1 cellular context compared by ENCODE assay signal in genomic region chr3:183349421-183350157, GRCh38.
TF ChIP-seq lines count a peak whose summit lies in the region.

No MANE protein-coding gene starts in this region.

TF ChIP-seq in K562, 482 proteins besides CTCF, POLR2A, EP300 and RAD21 (continued from another document and continues in another):
- TF ChIP-seq E2F1 (CRISPR knock-in tag; IDR thresholded peaks at IDR 0.05) (no peak), PRMT5 (CRISPR knock-in tag; IDR thresholded peaks at IDR 0.05) (no peak), NCOA4 (IDR thresholded peaks at IDR 0.05; ENCODE audit: partially characterized antibody) (no peak), KDM5B (IDR thresholded peaks at IDR 0.05; ENCODE audit: insufficient replicate concordance, low read depth, low read length) (no peak), RNF219 (CRISPR knock-in tag; IDR thresholded peaks at IDR 0.05) (no peak), SMARCE1 (IDR thresholded peaks at IDR 0.05) (peak; percentile 52; the same call in 1 of the 2 replicates), KLF10 (CRISPR knock-in tag; IDR thresholded peaks at IDR 0.05) (no peak), CBX2 (IDR thresholded peaks at IDR 0.05; ENCODE audit: insufficient read depth, low read length, poor library complexity, severe bottlenecking) (no peak), NFIX (CRISPR knock-in tag; IDR thresholded peaks at IDR 0.05; ENCODE audit: low read depth) (no peak), ZNF407 (IDR thresholded peaks at IDR 0.05; ENCODE audit: low read depth) (no peak), ATF7 (IDR thresholded peaks at IDR 0.05) (0 out of 2 replicates have a peak, but pooled peaks have one; percentile 21), ZNF395 (CRISPR knock-in tag; IDR thresholded peaks at IDR 0.05) (no peak), TAL1 (IDR thresholded peaks at IDR 0.05) (peak; percentile 50), RBBP5 (IDR thresholded peaks at IDR 0.05; ENCODE audit: borderline replicate concordance, insufficient read depth, low read length, poor library complexity, severe bottlenecking) (no peak), BRCA1 (IDR thresholded peaks at IDR 0.05) (no peak), BRCA1 (CRISPR knock-in tag; IDR thresholded peaks at IDR 0.05) (no peak), XRCC3 (IDR thresholded peaks at IDR 0.05) (no peak), IRF2 (CRISPR knock-in tag; IDR thresholded peaks at IDR 0.05) (no peak), GTF2A2 (tag; IDR thresholded peaks at IDR 0.05) (no peak), NR1H2 (CRISPR knock-in tag; IDR thresholded peaks at IDR 0.05) (no peak), MLLT1 (IDR thresholded peaks at IDR 0.05) (no peak), FOXK1 (CRISPR knock-in tag; IDR thresholded peaks at IDR 0.05; ENCODE audit: borderline replicate concordance) (no peak), CREB3 (tag; conservative IDR thresholded peaks at IDR 0.05; ENCODE audit: low read depth) (no peak), NR4A1 (CRISPR knock-in tag; IDR thresholded peaks at IDR 0.05) (no peak), NR4A1 (tag; IDR thresholded peaks at IDR 0.05) (no peak), SNIP1 (IDR thresholded peaks at IDR 0.05; ENCODE audit: low read depth) (no peak), POLR3G (IDR thresholded peaks at IDR 0.05; ENCODE audit: extremely low read depth, insufficient read length, insufficient replicate concordance) (no peak), CHCHD3 (CRISPR knock-in tag; IDR thresholded peaks at IDR 0.05) (no peak), FOXM1 (IDR thresholded peaks at IDR 0.05; ENCODE audit: low read depth) (0 out of 2 replicates have a peak, but pooled peaks have one; percentile 20), FOXM1 (CRISPR knock-in tag; IDR thresholded peaks at IDR 0.05; ENCODE audit: low read depth) (no peak), POLR2H (tag; IDR thresholded peaks at IDR 0.05; ENCODE audit: low read depth) (no peak), NFE2L1 (tag; IDR thresholded peaks at IDR 0.05; ENCODE audit: borderline replicate concordance, low read depth) (no peak), ZNF696 (CRISPR knock-in tag; conservative IDR thresholded peaks at IDR 0.05) (no peak), KDM2B (CRISPR knock-in tag; IDR thresholded peaks at IDR 0.05) (no peak), CEBPG (CRISPR knock-in tag; IDR thresholded peaks at IDR 0.05) (no peak), CEBPG (tag; conservative IDR thresholded peaks at IDR 0.05 in 1 of 2, IDR thresholded peaks at IDR 0.05 in 1 of 2) (no peak), MEIS2 (IDR thresholded peaks at IDR 0.05; ENCODE audit: partially characterized antibody) (peak; percentile 69), SRSF9 (IDR thresholded peaks at IDR 0.05; ENCODE audit: borderline replicate concordance, low read depth, low read length) (no peak), ZNF785 (CRISPR knock-in tag; IDR thresholded peaks at IDR 0.05) (no peak), SOX6 (IDR thresholded peaks at IDR 0.05) (peak; percentile 81), GATA2 (CRISPR knock-in tag; IDR thresholded peaks at IDR 0.05) (no peak), HDAC1 (IDR thresholded peaks at IDR 0.05) (no peak), GATAD2B (IDR thresholded peaks at IDR 0.05; ENCODE audit: borderline replicate concordance) (no peak), ZNF23 (CRISPR knock-in tag; IDR thresholded peaks at IDR 0.05) (no peak), ZNF764 (CRISPR knock-in tag; IDR thresholded peaks at IDR 0.05; ENCODE audit: low read depth) (no peak), DPF2 (IDR thresholded peaks at IDR 0.05) (peak; percentile 50; the same call in 1 of the 2 replicates), ZNF316 (IDR thresholded peaks at IDR 0.05) (peak; percentile 49; the same call in 1 of the 2 replicates), ZKSCAN1 (IDR thresholded peaks at IDR 0.05; ENCODE audit: low read depth, low read length) (no peak), HES1 (IDR thresholded peaks at IDR 0.05; ENCODE audit: low read depth) (no peak), ELF4 (CRISPR knock-in tag; IDR thresholded peaks at IDR 0.05) (no peak), ERF (CRISPR knock-in tag; IDR thresholded peaks at IDR 0.05) (no peak), MXI1 (IDR thresholded peaks at IDR 0.05; ENCODE audit: low read depth, low read length) (no peak), RBFOX2 (IDR thresholded peaks at IDR 0.05; ENCODE audit: low read depth, low read length) (no peak), ZC3H11A (IDR thresholded peaks at IDR 0.05; ENCODE audit: low read depth, low read length) (no peak), NCOR1 (IDR thresholded peaks at IDR 0.05) (peak; percentile 29; the same call in 1 of the 2 replicates), SPI1 (IDR thresholded peaks at IDR 0.05; ENCODE audit: borderline replicate concordance, low read depth, low read length) (no peak), RFX1 (IDR thresholded peaks at IDR 0.05) (no peak), SAFB (IDR thresholded peaks at IDR 0.05; ENCODE audit: borderline replicate concordance, low read depth, low read length) (no peak), ZNF134 (CRISPR knock-in tag; conservative IDR thresholded peaks at IDR 0.05) (no peak)
